21 cellular contexts compared by ENCODE assay signal in the genomic region with DNA sequence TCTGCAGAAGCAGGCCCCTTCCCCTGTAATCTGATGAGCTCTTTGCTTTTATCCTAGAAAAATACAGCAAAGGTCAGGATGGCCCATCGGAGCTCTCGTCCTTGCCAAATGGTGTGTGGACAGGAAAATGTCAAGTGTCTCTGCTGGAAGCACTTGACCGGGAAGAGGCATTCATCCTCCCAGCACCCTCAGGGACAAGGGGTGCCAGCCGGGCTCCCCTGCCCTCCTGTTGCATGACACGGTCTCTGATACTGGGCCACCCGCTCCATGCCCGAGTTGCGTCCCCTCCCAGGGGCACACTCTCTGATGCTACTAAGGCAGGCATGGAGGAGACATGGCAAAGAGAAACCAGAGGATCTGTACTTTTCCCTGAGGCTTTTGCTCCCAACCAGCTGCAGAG. TPM values are rescaled to one million over a fixed set of nuclear protein-coding genes. Genes with fewer than 3 reads are reported as not detected.
DNase-seq lines count a peak whose midpoint lies in the region; ATAC-seq and TF ChIP-seq lines count a peak whose summit lies in the region.
"Had no signal": no experiment of that assay in that cellular context is flagged by ENCODE, and none has a peak within 500 bp of the region (broad histone marks: within the 10 kb centered on the region; RNA-seq: fewer than 3 reads in every experiment).

No MANE protein-coding gene starts in this region.

- H3K4me1 ChIP-seq in cardiac muscle cell (ENCODE audit: low read depth) (peaks cover 50% of the 10 kb centered on the region), right atrium auricular region (peaks cover 0 to 7% of the 10 kb centered on the region in 2 donors), thyroid gland (peaks cover 28 to 58% of the 10 kb centered on the region in 2 donors)
- H3K4me1 ChIP-seq: SJSA1 had no signal

- H3K9me3 ChIP-seq in cardiac muscle cell (ENCODE audit: low read depth) (no peaks in the 10 kb centered on the region), right atrium auricular region (no peaks in the 10 kb centered on the region), thyroid gland (no peaks in the 10 kb centered on the region)
- H3K9me3 ChIP-seq: SJSA1 had no signal

- H3K27me3 ChIP-seq in cardiac muscle cell (no peaks in the 10 kb centered on the region), right atrium auricular region (no peaks in the 10 kb centered on the region), thyroid gland (no peaks in the 10 kb centered on the region)
- H3K27me3 ChIP-seq: SJSA1 had no signal

- H3K27ac ChIP-seq in cardiac muscle cell (peak overlapping the region; percentile 4), right atrium auricular region (no peak overlapping the region), thyroid gland (peak overlapping the region; percentile 63 to 80 (median 73))
- H3K27ac ChIP-seq: HL-60, SJSA1 had no signal

- DNase-seq in cardiac muscle cell (ENCODE audit: low read depth in 1 of 2, low spot score in 1 of 2) = no peak
- DNase-seq in right atrium auricular region (ENCODE audit: low spot score) = no peak
- peak; percentile 23 for DNase-seq in DMS53 treated with DMSO at 0.1 percent for 48 hours (lab: John Stamatoyannopoulos, UW; ENCODE audit: unreplicated experiment)
- peak; percentile 82 to 87 for DNase-seq in thyroid gland
- no peak for DNase-seq in NCI-H1105 treated with DMSO at 0.1 percent for 48 hours (lab: John Stamatoyannopoulos, UW)
- DNase-seq: C1 segment of cervical spinal cord; CD8-positive, alpha-beta T cell; DMS79; KBM-7; MM.1S; NCI-H1048; NCI-H2029 treated with DMSO at 0.1 percent for 48 hours; NCI-H446 treated with DMSO at 0.1 percent for 48 hours; NK-92 treated with Interleukin-12 subunit alpha and Interleukin-12 subunit beta, amount 100 ng/mL, for 24 hours; T-helper 1 cell had no signal

- H3K4me3 ChIP-seq in cardiac muscle cell (no peak overlapping the region), right atrium auricular region (no peak overlapping the region), thyroid gland (replicated peaks in 1 of 3) (no peak overlapping the region)
- H3K4me3 ChIP-seq: SJSA1 had no signal

- no peak for TF ChIP-seq CTCF in cardiac muscle cell (IDR thresholded peaks at IDR 0.05; ENCODE audit: low read depth, low read length)
- no peak for TF ChIP-seq CTCF in right atrium auricular region (IDR thresholded peaks at IDR 0.05)
- no peak for TF ChIP-seq CTCF in thyroid gland (IDR thresholded peaks at IDR 0.05)

- peaks cover 2% of the 10 kb centered on the region for H3K27me3 Mint-ChIP-seq in dendritic cell treated with granulocyte-macrophage colony-stimulating factor and Interleukin-4, amounts not matched to agents 40 ng/mL and 50 ng/mL, for 4 days

- no peaks in the 10 kb centered on the region for H3K36me3 ChIP-seq in cardiac muscle cell
- H3K36me3 ChIP-seq in right atrium auricular region = no peaks in the 10 kb centered on the region
- H3K36me3 ChIP-seq in thyroid gland = no peaks in the 10 kb centered on the region
- H3K36me3 ChIP-seq: SJSA1 had no signal

- ATAC-seq in HG03025 (IDR thresholded peaks at IDR 0.05; ENCODE audit: low FRiP score, unreplicated experiment) = no peak
- ATAC-seq: CD8-positive, alpha-beta T cell; HepG2; Panc1 had no signal

- no peaks in the 10 kb centered on the region for H3K36me3 Mint-ChIP-seq in dendritic cell treated with granulocyte-macrophage colony-stimulating factor and Interleukin-4, amounts not matched to agents 40 ng/mL and 50 ng/mL, for 4 days (ENCODE audit: low read depth)
- H3K36me3 Mint-ChIP-seq: CD8-positive, alpha-beta T cell had no signal

- no peaks in the 10 kb centered on the region for H3K9me3 Mint-ChIP-seq in dendritic cell treated with granulocyte-macrophage colony-stimulating factor and Interleukin-4, amounts not matched to agents 40 ng/mL and 50 ng/mL, for 4 days
- H3K9me3 Mint-ChIP-seq: CD8-positive, alpha-beta T cell had no signal

- TF ChIP-seq POLR2A in thyroid gland (IDR thresholded peaks at IDR 0.05) = no peak

- intact Hi-C loops in dendritic cell treated with granulocyte-macrophage colony-stimulating factor and Interleukin-4, amounts not matched to agents 40 ng/mL and 50 ng/mL, for 4 days (cut with micrococcal nuclease) = loop anchor here (10.0 kb wide), 1 partner anchor 47 kb away; no protein-coding TSS in a partner anchor
- intact Hi-C loops in thyroid gland (cut with DNase I) = no loop called here

- peaks cover 53% of the 10 kb centered on the region for H3K4me1 Mint-ChIP-seq in dendritic cell treated with granulocyte-macrophage colony-stimulating factor and Interleukin-4, amounts not matched to agents 40 ng/mL and 50 ng/mL, for 4 days (ENCODE audit: low read depth)

- H3K4me3 Mint-ChIP-seq in dendritic cell treated with granulocyte-macrophage colony-stimulating factor and Interleukin-4, amounts not matched to agents 40 ng/mL and 50 ng/mL, for 4 days = no peak overlapping the region
- H3K4me3 Mint-ChIP-seq: CD8-positive, alpha-beta T cell had no signal

- 12 to 18% methylated on average over 3 to 6 of the region's 8 CpGs for WGBS in thyroid gland, 2 donors

- peak overlapping the region; percentile 68 for H3K27ac Mint-ChIP-seq in dendritic cell treated with granulocyte-macrophage colony-stimulating factor and Interleukin-4, amounts not matched to agents 40 ng/mL and 50 ng/mL, for 4 days
- H3K27ac Mint-ChIP-seq: CD8-positive, alpha-beta T cell had no signal

RNA-seq across cellular contexts. Expression of gene PYROXD2, which starts 43.6 kb away (rescaled TPM):
- total RNA-seq in cardiac muscle cell (22.9 and 45.1 TPM in 2 replicates), right atrium auricular region (1 to 10 TPM; 1.8 to 5.2 TPM), thyroid gland (10 to 100 TPM in 3 of 4 donors, 1 to 10 TPM in 1; 9.9 to 20.1 (median 12.4) TPM)
- 27.5 and 40.6 TPM in 2 replicates for polyA plus RNA-seq in cardiac muscle cell

Comparison
In these comparisons a context has a peak if more than half of its experiments do, and no peak if none do; other contexts are left out.
1. H3K27ac ChIP-seq: peak in cardiac muscle cell (single experiment) and thyroid gland (3 of 3); none in right atrium auricular region (0 of 2).
2. DNase-seq: peak in DMS53 treated with DMSO at 0.1 percent for 48 hours (single experiment) and thyroid gland (2 of 2); none in cardiac muscle cell (0 of 2), right atrium auricular region (single experiment) and NCI-H1105 treated with DMSO at 0.1 percent for 48 hours (single experiment).